ENCODE assay signal across 16 cellular contexts in the genomic region with DNA sequence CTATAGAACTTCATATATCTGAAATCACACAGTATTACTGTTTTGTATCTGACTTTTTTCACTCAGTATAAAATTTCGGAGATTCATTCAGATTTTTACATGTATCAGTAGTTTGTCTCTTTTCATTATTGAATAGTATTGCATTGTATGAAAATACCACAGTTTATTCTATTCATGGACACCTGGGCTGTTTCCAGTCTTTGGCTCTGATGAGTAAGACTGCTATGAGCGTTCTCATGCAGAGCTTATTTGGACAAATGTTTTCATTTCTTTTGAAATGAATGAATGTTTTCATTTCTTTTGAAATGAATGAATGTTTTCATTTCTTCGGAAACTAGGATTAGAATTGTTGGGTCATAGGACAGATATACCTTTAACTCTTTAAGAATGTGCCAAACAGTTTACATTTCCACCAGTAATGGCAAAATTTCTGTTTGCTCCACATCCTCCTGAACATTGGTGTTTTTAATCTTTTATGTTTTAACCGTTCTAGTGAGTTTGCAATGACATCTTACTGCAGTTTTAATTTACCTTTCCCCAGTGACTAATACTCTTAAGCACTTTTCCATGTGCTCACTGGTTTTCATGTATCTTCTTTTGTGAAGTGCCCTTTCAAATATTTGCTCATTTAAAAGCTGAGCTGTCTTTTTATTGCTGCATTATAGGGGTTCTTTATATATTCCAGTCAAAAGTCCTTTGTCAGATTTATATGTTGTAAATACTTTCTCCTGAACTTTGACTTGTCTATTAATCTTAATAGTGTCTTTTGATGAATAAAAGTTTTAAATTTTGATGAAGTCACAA. TPM values are rescaled to one million over a fixed set of nuclear protein-coding genes. Genes with fewer than 3 reads are reported as not detected.
DNase-seq lines count a peak whose midpoint lies in the region; ATAC-seq and TF ChIP-seq lines count a peak whose summit lies in the region.
"Had no signal": no experiment of that assay in that cellular context is flagged by ENCODE, and none has a peak within 500 bp of the region (broad histone marks: within the 10 kb centered on the region; RNA-seq: fewer than 3 reads in every experiment).

No MANE protein-coding gene starts in this region.

- DNase-seq in MCF 10A (ENCODE audit: unreplicated experiment) = peak; percentile 30
- DNase-seq in breast epithelium (ENCODE audit: low spot score in 2 of 2) = no peak
- peak; percentile 42 for DNase-seq in adipocyte (ENCODE audit: low read depth)
- DNase-seq in chondrocyte (ENCODE audit: low spot score) = no peak
- DNase-seq in iris pigment epithelial cell (ENCODE audit: low read depth) = peak; percentile 26
- DNase-seq in cerebellar cortex (ENCODE audit: low spot score) = no peak
- DNase-seq in heart right ventricle = no peak
- no peak for DNase-seq in HPDE6-E6E7 (ENCODE audit: extremely low spot score)
- DNase-seq: EL, NCI-H1417, NCI-H187, NCI-H446 treated with DMSO at 0.1 percent for 48 hours, NCI-H69, Peyer's patch had no signal

- H3K36me3 ChIP-seq in breast epithelium (no peaks in the 10 kb centered on the region), adipocyte (ENCODE audit: control insufficient read depth, insufficient read depth, low read length, severe bottlenecking) (no peaks in the 10 kb centered on the region), heart right ventricle (no peaks in the 10 kb centered on the region)
- H3K36me3 ChIP-seq: Peyer's patch had no signal

- POLR2A ChIA-PET in MCF 10A (lab: Yijun Ruan, JAX) = interaction anchor here (0.9 to 2.1 kb wide), 3 partner anchors 10 to 19 kb away, joined by 3 to 5 read pairs (median 3); no protein-coding TSS in a partner anchor

- no peak overlapping the region for H3K27ac ChIP-seq in breast epithelium
- H3K27ac ChIP-seq in heart right ventricle = no peak overlapping the region
- H3K27ac ChIP-seq: Peyer's patch had no signal

- H3K9me3 Mint-ChIP-seq in MCF 10A (ENCODE audit: unreplicated experiment) = peaks cover 7% of the 10 kb centered on the region
- no peaks in the 10 kb centered on the region for H3K9me3 Mint-ChIP-seq in chondrocyte (ENCODE audit: low read depth)
- H3K9me3 Mint-ChIP-seq: CD14-positive monocyte had no signal

- intact Hi-C loops in MCF 10A (cut with micrococcal nuclease) = no loop called here
- intact Hi-C loops in breast epithelium (cut with DNase I; ENCODE audit: low total_unique reads) = no loop called here
- intact Hi-C loops in heart right ventricle (cut with DNase I) = no loop called here

- H3K4me1 Mint-ChIP-seq in MCF 10A (ENCODE audit: insufficient read depth, unreplicated experiment) (peaks cover 14% of the 10 kb centered on the region), chondrocyte (ENCODE audit: low read depth) (peaks cover 12% of the 10 kb centered on the region)
- H3K4me1 Mint-ChIP-seq: B cell, CD14-positive monocyte had no signal

- no peak overlapping the region for H3K9ac ChIP-seq in adipocyte (ENCODE audit: low read length)

- H3K27me3 Mint-ChIP-seq in MCF 10A (ENCODE audit: insufficient read depth, unreplicated experiment) (no peaks in the 10 kb centered on the region), chondrocyte (ENCODE audit: low read depth) (no peaks in the 10 kb centered on the region)
- H3K27me3 Mint-ChIP-seq: B cell had no signal

- H3K4me1 ChIP-seq in breast epithelium (no peaks in the 10 kb centered on the region), adipocyte (ENCODE audit: control insufficient read depth, insufficient read depth, low read length) (peaks cover 3% of the 10 kb centered on the region), heart right ventricle (no peaks in the 10 kb centered on the region)
- H3K4me1 ChIP-seq: Peyer's patch had no signal

- no peaks in the 10 kb centered on the region for H3K36me3 Mint-ChIP-seq in MCF 10A (ENCODE audit: insufficient read depth, unreplicated experiment)
- no peaks in the 10 kb centered on the region for H3K36me3 Mint-ChIP-seq in chondrocyte (ENCODE audit: low read depth)
- H3K36me3 Mint-ChIP-seq: CD14-positive monocyte had no signal

- WGBS in heart right ventricle, 2 donors = 83 to 86% methylated on average over 4 of the region's 4 CpGs

- H3K27me3 ChIP-seq in breast epithelium (no peaks in the 10 kb centered on the region), adipocyte (replicated peaks; ENCODE audit: control insufficient read depth, insufficient read depth, low read length) (no peaks in the 10 kb centered on the region), heart right ventricle (no peaks in the 10 kb centered on the region)
- H3K27me3 ChIP-seq: Peyer's patch had no signal

- H3K4me3 Mint-ChIP-seq in MCF 10A (ENCODE audit: unreplicated experiment) = no peak overlapping the region
- no peak overlapping the region for H3K4me3 Mint-ChIP-seq in chondrocyte (ENCODE audit: unreplicated experiment)
- H3K4me3 Mint-ChIP-seq: B cell, CD14-positive monocyte had no signal

- CTCF ChIA-PET in MCF 10A (lab: Yijun Ruan, JAX) = interaction anchor here (0.6 to 1.1 kb wide), 2 partner anchors 18 to 227 kb away, joined by 3 read pairs; no protein-coding TSS in a partner anchor

- no peak for ATAC-seq in heart right ventricle

- H3K4me3 ChIP-seq in breast epithelium (no peak overlapping the region), adipocyte (ENCODE audit: low read length) (no peak overlapping the region), heart right ventricle (no peak overlapping the region)
- H3K4me3 ChIP-seq: Peyer's patch had no signal

- H3K9me3 ChIP-seq in breast epithelium = no peaks in the 10 kb centered on the region
- no peaks in the 10 kb centered on the region for H3K9me3 ChIP-seq in adipocyte (ENCODE audit: control insufficient read depth, low read length)
- H3K9me3 ChIP-seq in heart right ventricle = no peaks in the 10 kb centered on the region
- H3K9me3 ChIP-seq: Peyer's patch had no signal

- no TSS peak for BruUV-seq in MCF 10A (replicated peaks; lab: Mats Ljungman, UMichigan)

- peak overlapping the region; percentile 20 for H3K27ac Mint-ChIP-seq in MCF 10A (ENCODE audit: low read depth, unreplicated experiment)
- peak overlapping the region; percentile 30 for H3K27ac Mint-ChIP-seq in chondrocyte (ENCODE audit: unreplicated experiment)
- H3K27ac Mint-ChIP-seq: B cell, CD14-positive monocyte had no signal

- no peak for TF ChIP-seq CTCF in MCF 10A (IDR thresholded peaks at IDR 0.05; ENCODE audit: unreplicated experiment)
- TF ChIP-seq CTCF in breast epithelium (IDR thresholded peaks at IDR 0.05) = no peak
- TF ChIP-seq CTCF in chondrocyte (IDR thresholded peaks at IDR 0.05) = no peak
- no peak for TF ChIP-seq CTCF in heart right ventricle (IDR thresholded peaks at IDR 0.05)

- TF ChIP-seq POLR2A in breast epithelium (IDR thresholded peaks at IDR 0.05) = no peak

RNA-seq across cellular contexts. Expression of a gene that starts 50.0 kb away (rescaled TPM):
- total RNA-seq in MCF 10A (2022) = 56.6 and 58.3 TPM in 2 replicates
- 100 to 1,000 TPM; 245 to 427 (median 272) TPM for total RNA-seq in breast epithelium
- 95.1 to 127 TPM (median 102 TPM) in 3 replicates for total RNA-seq in chondrocyte
- total RNA-seq in heart right ventricle = 10 to 100 TPM; 16.9 to 48.1 (median 29.7) TPM
- polyA plus RNA-seq in heart right ventricle = 10 to 100 TPM; 17.1 to 39.0 TPM

Comparison
In these comparisons a context has a peak if more than half of its experiments do, and no peak if none do; other contexts are left out.
1. DNase-seq: peak in MCF 10A (single experiment), adipocyte (single experiment) and iris pigment epithelial cell (single experiment); none in breast epithelium (0 of 2), chondrocyte (single experiment), cerebellar cortex (single experiment), heart right ventricle (0 of 2) and HPDE6-E6E7 (single experiment).